ENCODE assay signal across 9 cellular contexts in the genomic region with DNA sequence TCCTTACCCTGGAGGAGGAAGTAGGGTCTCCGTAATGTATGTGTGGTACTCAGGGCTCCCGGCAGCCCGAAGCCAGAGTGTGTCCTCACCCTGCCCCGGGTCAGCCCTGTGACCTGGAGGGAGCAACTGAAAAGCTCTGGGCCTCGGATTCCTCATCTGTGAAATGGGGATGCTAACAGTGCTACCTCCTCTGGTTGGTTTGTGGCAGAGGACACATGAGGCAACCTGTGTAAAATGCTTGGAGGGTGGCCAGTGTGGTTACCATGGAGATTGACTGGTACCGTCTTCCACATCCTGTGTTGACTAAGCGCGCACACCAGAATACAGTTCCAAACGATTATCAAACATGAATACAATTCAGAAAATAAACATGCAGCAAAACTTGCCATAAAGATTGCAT.
DNase-seq lines count a peak whose midpoint lies in the region; ATAC-seq and TF ChIP-seq lines count a peak whose summit lies in the region.
"Had no signal": no experiment of that assay in that cellular context is flagged by ENCODE, and none has a peak within 500 bp of the region (broad histone marks: within the 10 kb centered on the region; RNA-seq: fewer than 3 reads in every experiment).

No MANE protein-coding gene starts in this region.

- no peaks in the 10 kb centered on the region for H3K36me3 ChIP-seq in CD8-positive, alpha-beta memory T cell (ENCODE audit: insufficient read depth, low read length)
- H3K36me3 ChIP-seq in osteoblast (ENCODE audit: insufficient read depth, low read length), result no peaks in the 10 kb centered on the region

- H3K9me3 Mint-ChIP-seq in CD8-positive, alpha-beta memory T cell, result no peaks in the 10 kb centered on the region
- H3K9me3 Mint-ChIP-seq in activated naive CD8-positive, alpha-beta T cell treated with anti-CD3 and anti-CD28 coated beads for 36 hours, result peaks cover 1% of the 10 kb centered on the region

- no peak overlapping the region for H2AFZ ChIP-seq in osteoblast (ENCODE audit: low read length)

- no peaks in the 10 kb centered on the region for H3K79me2 ChIP-seq in osteoblast (ENCODE audit: insufficient read depth, low read length)

- H3K36me3 Mint-ChIP-seq in CD8-positive, alpha-beta memory T cell, result no peaks in the 10 kb centered on the region
- no peaks in the 10 kb centered on the region for H3K36me3 Mint-ChIP-seq in activated naive CD8-positive, alpha-beta T cell treated with anti-CD3 and anti-CD28 coated beads for 36 hours

- H3K4me2 ChIP-seq in osteoblast (ENCODE audit: insufficient read depth, low read length), result no peak overlapping the region

- H3K4me1 Mint-ChIP-seq in CD8-positive, alpha-beta memory T cell, result peaks cover 67 to 90% (median 85%) of the 10 kb centered on the region in 3 donors
- peaks cover 49% of the 10 kb centered on the region for H3K4me1 Mint-ChIP-seq in activated naive CD8-positive, alpha-beta T cell treated with anti-CD3 and anti-CD28 coated beads for 36 hours

- ATAC-seq in GM18511 (IDR thresholded peaks at IDR 0.05; ENCODE audit: unreplicated experiment), result no peak
- no peak for ATAC-seq in HG03378 (IDR thresholded peaks at IDR 0.05; ENCODE audit: unreplicated experiment)

- H3K4me3 Mint-ChIP-seq in CD8-positive, alpha-beta memory T cell, result peak overlapping the region; percentile 59 to 89 (median 72)
- peak overlapping the region; percentile 4 for H3K4me3 Mint-ChIP-seq in activated naive CD8-positive, alpha-beta T cell treated with anti-CD3 and anti-CD28 coated beads for 36 hours

- H3K9me3 ChIP-seq in CD8-positive, alpha-beta memory T cell (ENCODE audit: low read length), result no peaks in the 10 kb centered on the region
- peaks cover 3% of the 10 kb centered on the region for H3K9me3 ChIP-seq in osteoblast (ENCODE audit: low read depth, low read length)

- DNase-seq in CD8-positive, alpha-beta memory T cell, result peak; percentile 57 to 94 (median 69)
- peak; percentile 8 for DNase-seq in RPMI8226
- peak; percentile 70 for DNase-seq in activated naive CD8-positive, alpha-beta T cell treated with anti-CD3 and anti-CD28 coated beads for 36 hours
- peak; percentile 30 for DNase-seq in osteoblast (ENCODE audit: insufficient read length, low spot score, missing footprints)
- no peak for DNase-seq in AG08395 (ENCODE audit: low spot score)
- DNase-seq in SIG-M5 (lab: John Stamatoyannopoulos, UW), result no peak
- DNase-seq: GDM1 had no signal

- TF ChIP-seq CTCF in osteoblast (IDR thresholded peaks at IDR 0.05; ENCODE audit: extremely low read depth, low read depth, low read length), result no peak

- CTCF ChIA-PET in CD8-positive, alpha-beta memory T cell (lab: Charles Lee), result interaction anchor here (0.6 to 1.4 kb wide), 2 partner anchors 140 to 164 kb away, joined by 3 to 4 read pairs; a partner anchor contains a TSS

- peak overlapping the region; percentile 36 for H3K27ac ChIP-seq in CD8-positive, alpha-beta memory T cell (ENCODE audit: low read depth, low read length)
- H3K27ac ChIP-seq in osteoblast (ENCODE audit: low read depth, low read length), result no peak overlapping the region

- H3K27me3 ChIP-seq in CD8-positive, alpha-beta memory T cell (ENCODE audit: insufficient read depth, low read length, poor library complexity, severe bottlenecking), result no peaks in the 10 kb centered on the region
- H3K27me3 ChIP-seq in osteoblast (ENCODE audit: insufficient read depth, low read length), result no peaks in the 10 kb centered on the region

- H3K4me1 ChIP-seq in CD8-positive, alpha-beta memory T cell (ENCODE audit: insufficient read depth, low read length), result peaks cover 56% of the 10 kb centered on the region
- H3K4me1 ChIP-seq in osteoblast (ENCODE audit: insufficient read depth, low read length), result peaks cover 5% of the 10 kb centered on the region

- peak overlapping the region; percentile 90 to 98 (median 97) for H3K27ac Mint-ChIP-seq in CD8-positive, alpha-beta memory T cell
- H3K27ac Mint-ChIP-seq in activated naive CD8-positive, alpha-beta T cell treated with anti-CD3 and anti-CD28 coated beads for 36 hours, result peak overlapping the region; percentile 69

- H3K4me3 ChIP-seq in CD8-positive, alpha-beta memory T cell (ENCODE audit: low read length), result no peak overlapping the region
- no peak overlapping the region for H3K4me3 ChIP-seq in osteoblast (ENCODE audit: insufficient read depth, low read length)

- POLR2A ChIA-PET in CD8-positive, alpha-beta memory T cell (lab: Charles Lee), result interaction anchor here (0.6 to 5.4 kb wide), 14 partner anchors 10 to 191 kb away, joined by 3 to 57 read pairs (median 4); a partner anchor contains a TSS

- no peaks in the 10 kb centered on the region for H4K20me1 ChIP-seq in osteoblast (ENCODE audit: insufficient read depth, low read length)

- H3K27me3 Mint-ChIP-seq in CD8-positive, alpha-beta memory T cell, result no peaks in the 10 kb centered on the region
- H3K27me3 Mint-ChIP-seq in activated naive CD8-positive, alpha-beta T cell treated with anti-CD3 and anti-CD28 coated beads for 36 hours, result no peaks in the 10 kb centered on the region

Comparison
In these comparisons a context has a peak if more than half of its experiments do, and no peak if none do; other contexts are left out.
1. DNase-seq: peak in CD8-positive, alpha-beta memory T cell (5 of 5), RPMI8226 (single experiment), activated naive CD8-positive, alpha-beta T cell treated with anti-CD3 and anti-CD28 coated beads for 36 hours (single experiment) and osteoblast (single experiment); none in AG08395 (single experiment) and SIG-M5 (single experiment).